8 cellular contexts compared by ENCODE assay signal in genomic region chr20:1392443-1392692, GRCh38. TPM values are rescaled to one million over a fixed set of nuclear protein-coding genes. Genes with fewer than 3 reads are reported as not detected.
DNase-seq lines count a peak whose midpoint lies in the region; ATAC-seq and TF ChIP-seq lines count a peak whose summit lies in the region.

No MANE protein-coding gene starts in this region.

- peak; percentile 27 for ATAC-seq in GM21515 (IDR thresholded peaks at IDR 0.05; ENCODE audit: unreplicated experiment)
- peak; percentile 38 for ATAC-seq in esophagus mucosa
- no peak for ATAC-seq in GM19328 (IDR thresholded peaks at IDR 0.05; ENCODE audit: unreplicated experiment)

- CTCF ChIA-PET in AG04450 (lab: Charles Lee) (interaction anchor here (0.8 kb wide), 1 partner anchor 79 kb away, joined by 3 read pairs; no protein-coding TSS in a partner anchor), GM10248 (lab: Yijun Ruan, JAX) (interaction anchor here (1.0 to 2.7 kb wide), 5 partner anchors 12 to 121 kb away, joined by 3 to 25 read pairs (median 4); no protein-coding TSS in a partner anchor)

- TF ChIP-seq POLR2A in prostate gland (IDR thresholded peaks at IDR 0.05) = no peak

- TF ChIP-seq CTCF in AG04450 (IDR thresholded peaks at IDR 0.05; ENCODE audit: low read depth, low read length) (no peak), prostate gland (IDR thresholded peaks at IDR 0.05) (no peak), GM10248 (IDR thresholded peaks at IDR 0.05; ENCODE audit: control extremely low read depth, extremely low read depth, low read depth, missing control alignments) (no peak)

- intact Hi-C loops in prostate gland (cut with DNase I) = loop anchor here (5.0 kb wide), 2 partner anchors 65 to 75 kb away; partner anchors contain the start of genes NSFL1C and SDCBP2

- H3K27me3 ChIP-seq in AG04450 (ENCODE audit: control insufficient read depth, insufficient read depth, low read length) = no peaks in the 10 kb centered on the region
- H3K27me3 ChIP-seq in prostate gland (replicated peaks; ENCODE audit: insufficient read depth) = no peaks in the 10 kb centered on the region

- 2% methylated on average over 13 of the region's 13 CpGs for WGBS in prostate gland

- peaks cover 17% of the 10 kb centered on the region for H3K4me1 ChIP-seq in prostate gland (replicated peaks)

- peak overlapping the region; percentile 88 for H3K4me3 ChIP-seq in AG04450 (ENCODE audit: low read depth, low read length)
- peak overlapping the region; percentile 88 to 96 for H3K4me3 ChIP-seq in prostate gland

- DNase-seq in AG04450 (ENCODE audit: low read depth, low spot score) (no peak), RPMI8226 (peak; percentile 44), prostate gland (ENCODE audit: low spot score) (no peak), GOT3 (lab: John Stamatoyannopoulos, UW) (no peak), GM10248 (ENCODE audit: extremely low spot score) (no peak)

- H3K27ac ChIP-seq in AG04450 (ENCODE audit: low read depth, low read length) = no peak overlapping the region
- peak overlapping the region; percentile 57 to 80 for H3K27ac ChIP-seq in prostate gland

- H3K9me3 ChIP-seq in AG04450 (ENCODE audit: control insufficient read depth, insufficient read depth, low read length) (peaks cover 6% of the 10 kb centered on the region; the same call in 1 of the 2 replicates), prostate gland (no peaks in the 10 kb centered on the region)

- POLR2A ChIA-PET in AG04450 (lab: Yijun Ruan, JAX) (interaction anchor here (1.1 to 1.7 kb wide), 4 partner anchors 10 to 80 kb away, joined by 4 to 9 read pairs (median 6); no protein-coding TSS in a partner anchor), GM10248 (lab: Yijun Ruan, JAX) (interaction anchor here (0.8 to 3.0 kb wide), 2 partner anchors 10 to 15 kb away, joined by 3 to 15 read pairs; no protein-coding TSS in a partner anchor)

- H3K36me3 ChIP-seq in prostate gland = no peaks in the 10 kb centered on the region

RNA-seq across cellular contexts. Expression of gene FKBP1A, which starts 0.5 kb away (rescaled TPM):
- polyA plus RNA-seq in AG04450 (2011; rRNA removed) = 579 and 685 TPM in 2 replicates
- 267 and 279 TPM in 2 replicates for polyA minus RNA-seq in AG04450 (2011; rRNA and poly(A)+ RNA removed)
- total RNA-seq in esophagus mucosa (164 TPM), prostate gland (100 to 1,000 TPM; 103 to 161 TPM)
